19 cellular contexts compared by ENCODE assay signal in genomic region chr1:80534606-80535360, GRCh38.
DNase-seq lines count a peak whose midpoint lies in the region; ATAC-seq, FAIRE-seq and TF ChIP-seq lines count a peak whose summit lies in the region.
"Had no signal": no experiment of that assay in that cellular context is flagged by ENCODE, and none has a peak within 500 bp of the region (broad histone marks: within the 10 kb centered on the region; RNA-seq: fewer than 3 reads in every experiment).

No MANE protein-coding gene starts in this region.

- no peak for TF ChIP-seq EP300 in tibial nerve (IDR thresholded peaks at IDR 0.05)

- no peaks in the 10 kb centered on the region for H3K27me3 Mint-ChIP-seq in mesothelial cell of epicardium (ENCODE audit: low read depth)
- H3K27me3 Mint-ChIP-seq: activated CD4-positive, alpha-beta memory T cell treated with anti-CD3 and anti-CD28 coated beads for 36 hours had no signal

- DNase-seq in EL (peak; percentile 31), NAMALWA (ENCODE audit: low spot score) (peak; percentile 4), mesothelial cell of epicardium (ENCODE audit: low spot score in 2 of 2, unreplicated experiment in 2 of 2) (no peak), NCI-H1436 treated with DMSO at 0.1 percent for 48 hours (lab: John Stamatoyannopoulos, UW) (no peak), RPMI8226 (no peak), tibial nerve (ENCODE audit: low spot score in 2 of 2) (no peak)
- DNase-seq: activated CD4-positive, alpha-beta memory T cell treated with anti-CD3 and anti-CD28 coated beads for 36 hours; aorta; DMS79; left lung; natural killer cell; NCI-H446 treated with DMSO at 0.1 percent for 48 hours; Peyer's patch; right lobe of liver; stimulated activated CD4-positive, alpha-beta T cell treated with anti-CD3 and anti-CD28 coated beads, Interleukin-4, amount 100 ng/mL, for 24 hours; uterus had no signal

- no peaks in the 10 kb centered on the region for H3K9me3 Mint-ChIP-seq in mesothelial cell of epicardium

- TF ChIP-seq POLR2A in tibial nerve (IDR thresholded peaks at IDR 0.05) = no peak

- no peaks in the 10 kb centered on the region for H3K27me3 ChIP-seq in tibial nerve
- H3K27me3 ChIP-seq: gastroesophageal sphincter, left lung, Peyer's patch, right lobe of liver, uterus had no signal

- no peaks in the 10 kb centered on the region for H3K9me3 ChIP-seq in tibial nerve
- H3K9me3 ChIP-seq: gastroesophageal sphincter, left lung, Peyer's patch, right lobe of liver, uterus had no signal

- TF ChIP-seq CTCF in mesothelial cell of epicardium (IDR thresholded peaks at IDR 0.05; ENCODE audit: unreplicated experiment) = no peak
- TF ChIP-seq CTCF in tibial nerve (IDR thresholded peaks at IDR 0.05) = no peak

- WGBS in tibial nerve, 2 donors = 79 to 84% methylated on average over 2 of the region's 2 CpGs

- peaks cover 36% of the 10 kb centered on the region for H3K4me1 Mint-ChIP-seq in mesothelial cell of epicardium
- H3K4me1 Mint-ChIP-seq: natural killer cell had no signal

- FAIRE-seq in endometrium (lab: Jason Lieb, UNC) = peak; percentile 93

- H3K36me3 Mint-ChIP-seq in mesothelial cell of epicardium = no peaks in the 10 kb centered on the region
- H3K36me3 Mint-ChIP-seq: activated CD4-positive, alpha-beta memory T cell treated with anti-CD3 and anti-CD28 coated beads for 36 hours had no signal

- no peaks in the 10 kb centered on the region for H3K36me3 ChIP-seq in tibial nerve
- H3K36me3 ChIP-seq: gastroesophageal sphincter, left lung, Peyer's patch, right lobe of liver, uterus had no signal

- no peak for ATAC-seq in GM18870 (IDR thresholded peaks at IDR 0.05; ENCODE audit: unreplicated experiment)
- ATAC-seq: gastroesophageal sphincter, left lung, natural killer cell, right lobe of liver had no signal

- H3K4me1 ChIP-seq in tibial nerve = peaks cover 0 to 14% (median 0%) of the 10 kb centered on the region in 4 donors
- H3K4me1 ChIP-seq: left lung, Peyer's patch, right lobe of liver, uterus had no signal

- H3K4me3 Mint-ChIP-seq in mesothelial cell of epicardium = no peak overlapping the region
- H3K4me3 Mint-ChIP-seq: activated CD4-positive, alpha-beta memory T cell treated with anti-CD3 and anti-CD28 coated beads for 36 hours; natural killer cell had no signal

- no peak overlapping the region for H3K4me3 ChIP-seq in tibial nerve
- H3K4me3 ChIP-seq: gastroesophageal sphincter, left lung, Peyer's patch, right lobe of liver, uterus had no signal

- H3K27ac ChIP-seq in tibial nerve = no peak overlapping the region
- H3K27ac ChIP-seq: gastroesophageal sphincter, left lung, Peyer's patch, right lobe of liver, uterus had no signal

- peak overlapping the region; percentile 37 for H3K27ac Mint-ChIP-seq in mesothelial cell of epicardium
- H3K27ac Mint-ChIP-seq: activated CD4-positive, alpha-beta memory T cell treated with anti-CD3 and anti-CD28 coated beads for 36 hours; natural killer cell had no signal

Comparison
In these comparisons a context has a peak if more than half of its experiments do, and no peak if none do; other contexts are left out.
1. DNase-seq: peak in EL (single experiment) and NAMALWA (single experiment); none in mesothelial cell of epicardium (0 of 2), NCI-H1436 treated with DMSO at 0.1 percent for 48 hours (single experiment), RPMI8226 (single experiment) and tibial nerve (0 of 2).